14 cellular contexts compared by ENCODE assay signal in genomic region chr18:3008546-3008945, GRCh38. TPM values are rescaled to one million over a fixed set of nuclear protein-coding genes. Genes with fewer than 3 reads are reported as not detected.
DNase-seq lines count a peak whose midpoint lies in the region; ATAC-seq, FAIRE-seq and TF ChIP-seq lines count a peak whose summit lies in the region.
"Had no signal": no experiment of that assay in that cellular context is flagged by ENCODE, and none has a peak within 500 bp of the region (broad histone marks: within the 10 kb centered on the region; RNA-seq: fewer than 3 reads in every experiment).

No MANE protein-coding gene starts in this region.

- H3K36me3 ChIP-seq in BLaER1 treated with 17β-estradiol and CSF1 and Interleukin-3, amounts not matched to agents 10 nM and 100 nM, result peaks cover 60 to 83% (median 80%) of the 10 kb centered on the region in 11 experiments
- no peaks in the 10 kb centered on the region for H3K36me3 ChIP-seq in bronchial epithelial cell (ENCODE audit: control insufficient read depth, insufficient read depth, low read length)
- H3K36me3 ChIP-seq in neutrophil, result peaks cover 41% of the 10 kb centered on the region
- H3K36me3 ChIP-seq: prostate gland had no signal

- no peak for FAIRE-seq in bronchial epithelial cell (lab: Jason Lieb, UNC)

- peaks cover 0 to 32% (median 29%) of the 10 kb centered on the region in 11 experiments; a peak in 21 of 22 replicates for H3K9me3 ChIP-seq in BLaER1 treated with 17β-estradiol and CSF1 and Interleukin-3, amounts not matched to agents 10 nM and 100 nM (replicated peaks in 1 of 11)
- H3K9me3 ChIP-seq in neutrophil, result no peaks in the 10 kb centered on the region
- H3K9me3 ChIP-seq: prostate gland had no signal

- H3K4me1 ChIP-seq in BLaER1 treated with 17β-estradiol and CSF1 and Interleukin-3, amounts not matched to agents 10 nM and 100 nM, result peaks cover 29 to 50% (median 41%) of the 10 kb centered on the region in 10 experiments
- H3K4me1 ChIP-seq in neutrophil (ENCODE audit: control insufficient read depth in 1 of 2, insufficient read depth in 1 of 2, low read depth in 1 of 2, low read length in 1 of 2), result peaks cover 46 to 51% of the 10 kb centered on the region in 2 experiments
- H3K4me1 ChIP-seq: prostate gland had no signal

- H3K9ac ChIP-seq in BLaER1 treated with 17β-estradiol and CSF1 and Interleukin-3, amounts not matched to agents 10 nM and 100 nM, result peak overlapping the region in 4 of 11 experiments; percentile 5 to 38 (median 16); a peak in 3 of 22 replicates

- peak overlapping the region in 8 of 11 experiments; percentile 8 to 96 (median 81); a peak in 14 of 22 replicates for H3K4me2 ChIP-seq in BLaER1 treated with 17β-estradiol and CSF1 and Interleukin-3, amounts not matched to agents 10 nM and 100 nM

- H3K27me3 ChIP-seq in BLaER1 treated with 17β-estradiol and CSF1 and Interleukin-3, amounts not matched to agents 10 nM and 100 nM, result no peaks in the 10 kb centered on the region
- H3K27me3 ChIP-seq in bronchial epithelial cell (ENCODE audit: control insufficient read depth, insufficient read depth, low read length), result no peaks in the 10 kb centered on the region
- H3K27me3 ChIP-seq in neutrophil, result no peaks in the 10 kb centered on the region

- TF ChIP-seq CTCF in bronchial epithelial cell (IDR thresholded peaks at IDR 0.05; ENCODE audit: insufficient read depth, low read length, severe bottlenecking), result no peak
- no peak for TF ChIP-seq CTCF in neutrophil (IDR thresholded peaks at IDR 0.05)

- peak overlapping the region in 4 of 11 experiments; percentile 9 to 49 (median 34); a peak in 3 of 22 replicates for H3K27ac ChIP-seq in BLaER1 treated with 17β-estradiol and CSF1 and Interleukin-3, amounts not matched to agents 10 nM and 100 nM
- H3K27ac ChIP-seq in neutrophil, result peak overlapping the region; percentile 95
- H3K27ac ChIP-seq: prostate gland had no signal

- peaks cover 6 to 82% (median 57%) of the 10 kb centered on the region in 11 experiments; a peak in 20 of 22 replicates for H4K20me1 ChIP-seq in BLaER1 treated with 17β-estradiol and CSF1 and Interleukin-3, amounts not matched to agents 10 nM and 100 nM

- no peak for ATAC-seq in HG03039 (IDR thresholded peaks at IDR 0.05; ENCODE audit: unreplicated experiment)
- no peak for ATAC-seq in HG02571 (IDR thresholded peaks at IDR 0.05; ENCODE audit: unreplicated experiment)

- DNase-seq in HS-5 (ENCODE audit: low read depth), result peak; percentile 39
- peak; percentile 66 for DNase-seq in bronchial epithelial cell (ENCODE audit: low read depth)
- no peak for DNase-seq in stimulated activated naive CD4-positive, alpha-beta T cell treated with Interleukin-2 at 50 U/mL for 16 hours (lab: John Stamatoyannopoulos, UW)
- DNase-seq in dedifferentiated amniotic fluid mesenchymal stem cell (ENCODE audit: extremely low spot score), result no peak
- DNase-seq: activated naive CD8-positive, alpha-beta T cell treated with anti-CD3 and anti-CD28 coated beads, Interleukin-2, amount 10 ng/mL, durations not matched to agents 7 days and 5 days; Kasumi-1; NCI-H2171; stimulated activated CD4-positive, alpha-beta T cell treated with anti-CD3 and anti-CD28 coated beads, Interleukin-4, amount 100 ng/mL, for 1 hour; T-helper 9 cell had no signal

- H3K4me3 ChIP-seq in BLaER1 treated with 17β-estradiol and CSF1 and Interleukin-3, amounts not matched to agents 10 nM and 100 nM, result 0 out of 20 replicates have a peak overlapping the region, but pooled peaks of 1 of the 10 experiments have one; percentile 12
- H3K4me3 ChIP-seq in bronchial epithelial cell (ENCODE audit: low read depth, low read length) (no peak overlapping the region), neutrophil (ENCODE audit: low read depth in 1 of 2, low read length in 1 of 2) (peak overlapping the region in 1 of 2 experiments; percentile 22)
- H3K4me3 ChIP-seq: prostate gland had no signal

RNA-seq across cellular contexts. Expression of gene LPIN2, which starts 4.4 kb away (rescaled TPM):
- total RNA-seq in bronchial epithelial cell, result 6.0 and 6.3 TPM in 2 replicates

Comparison
In these comparisons a context has a peak if more than half of its experiments do, and no peak if none do; other contexts are left out.
1. DNase-seq: peak in HS-5 (single experiment) and bronchial epithelial cell (single experiment); none in stimulated activated naive CD4-positive, alpha-beta T cell treated with Interleukin-2 at 50 U/mL for 16 hours (single experiment) and dedifferentiated amniotic fluid mesenchymal stem cell (single experiment).